ENCODE assay signal across 1 cellular context in the genomic region with DNA sequence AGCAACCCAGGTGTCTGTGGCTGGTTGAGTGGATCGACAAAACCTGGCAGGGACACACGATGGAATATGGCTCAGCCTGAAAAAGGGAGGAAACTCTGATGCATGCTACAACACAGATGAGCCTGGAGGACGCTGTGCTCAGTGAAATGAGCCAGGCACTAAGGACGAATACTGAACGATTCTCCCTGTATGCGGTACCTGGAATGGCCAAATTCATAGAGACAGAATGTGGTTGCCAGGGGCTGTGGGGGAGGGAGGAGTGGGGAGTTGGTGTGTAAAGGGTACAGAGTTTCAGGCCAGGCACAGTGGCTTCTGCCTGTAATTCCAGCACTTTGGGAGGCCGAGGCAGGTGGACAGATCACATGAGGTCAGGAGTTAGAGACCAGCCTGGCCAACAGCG.
A peak's percentile ranks its signal among the peaks of the same experiment; 100 is the strongest.
TF ChIP-seq lines count a peak whose summit lies in the region.

No MANE protein-coding gene starts in this region.

TF ChIP-seq in HepG2, 621 proteins besides CTCF, POLR2A, EP300 and RAD21 (continued from another document):
- TF ChIP-seq, protein P1, sequence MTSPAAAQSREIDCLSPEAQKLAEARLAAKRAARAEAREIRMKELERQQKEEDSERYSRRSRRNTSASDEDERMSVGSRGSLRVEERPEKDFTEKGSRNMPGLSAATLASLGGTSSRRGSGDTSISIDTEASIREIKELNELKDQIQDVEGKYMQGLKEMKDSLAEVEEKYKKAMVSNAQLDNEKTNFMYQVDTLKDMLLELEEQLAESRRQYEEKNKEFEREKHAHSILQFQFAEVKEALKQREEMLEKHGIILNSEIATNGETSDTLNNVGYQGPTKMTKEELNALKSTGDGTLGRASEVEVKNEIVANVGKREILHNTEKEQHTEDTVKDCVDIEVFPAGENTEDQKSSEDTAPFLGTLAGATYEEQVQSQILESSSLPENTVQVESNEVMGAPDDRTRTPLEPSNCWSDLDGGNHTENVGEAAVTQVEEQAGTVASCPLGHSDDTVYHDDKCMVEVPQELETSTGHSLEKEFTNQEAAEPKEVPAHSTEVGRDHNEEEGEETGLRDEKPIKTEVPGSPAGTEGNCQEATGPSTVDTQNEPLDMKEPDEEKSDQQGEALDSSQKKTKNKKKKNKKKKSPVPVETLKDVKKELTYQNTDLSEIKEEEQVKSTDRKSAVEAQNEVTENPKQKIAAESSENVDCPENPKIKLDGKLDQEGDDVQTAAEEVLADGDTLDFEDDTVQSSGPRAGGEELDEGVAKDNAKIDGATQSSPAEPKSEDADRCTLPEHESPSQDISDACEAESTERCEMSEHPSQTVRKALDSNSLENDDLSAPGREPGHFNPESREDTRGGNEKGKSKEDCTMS (CRISPR knock-in tag; conservative IDR thresholded peaks at IDR 0.05): no peak
- TF ChIP-seq ISL2 (CRISPR knock-in tag; IDR thresholded peaks at IDR 0.05) (no peak), ZSCAN21 (CRISPR knock-in tag; IDR thresholded peaks at IDR 0.05; ENCODE audit: borderline replicate concordance) (no peak), EZH2 (conservative IDR thresholded peaks at IDR 0.05; ENCODE audit: low read depth, low read length) (no peak), TBX2 (CRISPR knock-in tag; IDR thresholded peaks at IDR 0.05; ENCODE audit: borderline replicate concordance) (0 out of 2 replicates have a peak, but pooled peaks have one; percentile 3), TAF1 (CRISPR knock-in tag; IDR thresholded peaks at IDR 0.05) (0 out of 2 replicates have a peak, but pooled peaks have one; percentile 1), ZNF274 (CRISPR knock-in tag; IDR thresholded peaks at IDR 0.05) (no peak), ZNF709 (CRISPR knock-in tag; IDR thresholded peaks at IDR 0.05) (no peak), ZNF775 (CRISPR knock-in tag; IDR thresholded peaks at IDR 0.05; ENCODE audit: borderline replicate concordance) (no peak), ZNF34 (CRISPR knock-in tag; IDR thresholded peaks at IDR 0.05; ENCODE audit: borderline replicate concordance) (no peak), ZNF20 (CRISPR knock-in tag; IDR thresholded peaks at IDR 0.05) (no peak), MIXL1 (CRISPR knock-in tag; IDR thresholded peaks at IDR 0.05) (no peak), SMARCE1 (IDR thresholded peaks at IDR 0.05; ENCODE audit: borderline replicate concordance) (no peak), RFX3 (CRISPR knock-in tag; IDR thresholded peaks at IDR 0.05) (no peak), KDM5A (IDR thresholded peaks at IDR 0.05; ENCODE audit: borderline replicate concordance, low read length) (no peak)
- TF ChIP-seq, protein P2, sequence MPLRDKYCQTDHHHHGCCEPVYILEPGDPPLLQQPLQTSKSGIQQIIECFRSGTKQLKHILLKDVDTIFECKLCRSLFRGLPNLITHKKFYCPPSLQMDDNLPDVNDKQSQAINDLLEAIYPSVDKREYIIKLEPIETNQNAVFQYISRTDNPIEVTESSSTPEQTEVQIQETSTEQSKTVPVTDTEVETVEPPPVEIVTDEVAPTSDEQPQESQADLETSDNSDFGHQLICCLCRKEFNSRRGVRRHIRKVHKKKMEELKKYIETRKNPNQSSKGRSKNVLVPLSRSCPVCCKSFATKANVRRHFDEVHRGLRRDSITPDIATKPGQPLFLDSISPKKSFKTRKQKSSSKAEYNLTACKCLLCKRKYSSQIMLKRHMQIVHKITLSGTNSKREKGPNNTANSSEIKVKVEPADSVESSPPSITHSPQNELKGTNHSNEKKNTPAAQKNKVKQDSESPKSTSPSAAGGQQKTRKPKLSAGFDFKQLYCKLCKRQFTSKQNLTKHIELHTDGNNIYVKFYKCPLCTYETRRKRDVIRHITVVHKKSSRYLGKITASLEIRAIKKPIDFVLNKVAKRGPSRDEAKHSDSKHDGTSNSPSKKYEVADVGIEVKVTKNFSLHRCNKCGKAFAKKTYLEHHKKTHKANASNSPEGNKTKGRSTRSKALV (CRISPR knock-in tag; IDR thresholded peaks at IDR 0.05): no peak
- TF ChIP-seq, protein P3, sequence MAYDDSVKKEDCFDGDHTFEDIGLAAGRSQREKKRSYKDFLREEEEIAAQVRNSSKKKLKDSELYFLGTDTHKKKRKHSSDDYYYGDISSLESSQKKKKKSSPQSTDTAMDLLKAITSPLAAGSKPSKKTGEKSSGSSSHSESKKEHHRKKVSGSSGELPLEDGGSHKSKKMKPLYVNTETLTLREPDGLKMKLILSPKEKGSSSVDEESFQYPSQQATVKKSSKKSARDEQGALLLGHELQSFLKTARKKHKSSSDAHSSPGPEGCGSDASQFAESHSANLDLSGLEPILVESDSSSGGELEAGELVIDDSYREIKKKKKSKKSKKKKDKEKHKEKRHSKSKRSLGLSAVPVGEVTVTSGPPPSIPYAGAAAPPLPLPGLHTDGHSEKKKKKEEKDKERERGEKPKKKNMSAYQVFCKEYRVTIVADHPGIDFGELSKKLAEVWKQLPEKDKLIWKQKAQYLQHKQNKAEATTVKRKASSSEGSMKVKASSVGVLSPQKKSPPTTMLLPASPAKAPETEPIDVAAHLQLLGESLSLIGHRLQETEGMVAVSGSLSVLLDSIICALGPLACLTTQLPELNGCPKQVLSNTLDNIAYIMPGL (CRISPR knock-in tag; IDR thresholded peaks at IDR 0.05; ENCODE audit: borderline replicate concordance in 1 of 2, low read depth in 1 of 2): 0 out of 4 replicates have a peak, but pooled peaks of 1 of the 2 experiments have one; percentile 15
